ENCODE assay signal across 19 cellular contexts in the genomic region with DNA sequence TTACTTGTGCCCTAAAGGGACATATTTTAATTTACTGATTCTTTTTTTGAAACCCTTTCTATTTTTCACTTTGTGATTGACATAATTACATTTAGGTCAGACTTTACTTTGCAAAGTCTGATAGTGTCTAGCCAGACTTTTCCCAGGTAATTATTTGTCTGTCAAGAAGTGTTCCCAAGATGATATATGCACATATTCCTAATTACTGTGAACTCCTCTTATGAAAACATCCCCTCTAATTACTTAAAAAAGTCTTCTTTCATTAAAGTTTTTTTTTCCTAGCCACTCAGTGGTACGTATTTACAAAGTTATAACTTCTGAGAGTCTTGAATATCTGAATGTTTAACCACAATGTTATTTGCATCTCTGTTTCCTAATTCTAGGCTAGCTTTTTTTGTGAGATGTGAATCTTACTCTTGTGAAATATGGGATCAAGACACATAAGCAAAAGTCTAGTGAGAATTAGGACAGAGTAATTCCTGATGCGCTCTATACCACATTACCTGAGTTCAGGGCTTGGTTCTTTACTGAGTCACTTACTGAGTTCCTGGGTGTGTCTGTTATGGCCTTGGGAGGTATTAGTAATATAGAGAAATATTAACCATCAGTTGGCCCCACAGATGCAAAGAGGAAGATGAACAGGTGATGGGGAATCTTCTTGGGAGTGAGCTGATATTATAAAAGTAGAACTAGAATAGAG. TPM values are rescaled to one million over a fixed set of nuclear protein-coding genes. Genes with fewer than 3 reads are reported as not detected.
"Had no signal": no experiment of that assay in that cellular context is flagged by ENCODE, and none has a peak within 500 bp of the region (broad histone marks: within the 10 kb centered on the region; RNA-seq: fewer than 3 reads in every experiment).

No MANE protein-coding gene starts in this region.

- H3K4me1 ChIP-seq: esophagus muscularis mucosa, heart left ventricle, thyroid gland, vagina had no signal

- H3K4me3 Mint-ChIP-seq: activated B cell treated with CpG ODN at 0.5 μM for 24 hours; activated naive CD4-positive, alpha-beta T cell treated with anti-CD3 and anti-CD28 coated beads, Interleukin-2, amount 50 U/mL, for 24 hours; endodermal cell; T-helper 17 cell had no signal

- H3K4me3 ChIP-seq: esophagus muscularis mucosa, heart left ventricle, ovary, thyroid gland, vagina had no signal

- H3K27me3 ChIP-seq: esophagus muscularis mucosa, heart left ventricle, ovary, thyroid gland, vagina had no signal

- H3K9me3 Mint-ChIP-seq: activated B cell treated with CpG ODN at 0.5 μM for 24 hours, endodermal cell had no signal

- H3K36me3 Mint-ChIP-seq: activated naive CD4-positive, alpha-beta T cell treated with anti-CD3 and anti-CD28 coated beads, Interleukin-2, amount 50 U/mL, for 24 hours had no signal

- DNase-seq: activated B cell treated with CpG ODN at 0.5 μM for 24 hours; activated CD4-positive, alpha-beta T cell treated with anti-CD3 and anti-CD28 coated beads, Interleukin-2, amount 50 U/mL, for 1 hour; activated T-cell treated with anti-CD3 and anti-CD28 coated beads, Interleukin-2, amount 50 U/mL, for 1 hour; amniotic stem cell; endodermal cell; foreskin melanocyte; heart left ventricle; kidney; ovary; retina; stimulated activated CD4-positive, alpha-beta T cell treated with anti-CD3 and anti-CD28 coated beads, Interleukin-4, amount 100 ng/mL, for 4 hours; T-helper 17 cell; thyroid gland had no signal

- H3K9me3 ChIP-seq: esophagus muscularis mucosa, heart left ventricle, ovary, thyroid gland, vagina had no signal

- H3K27ac ChIP-seq: esophagus muscularis mucosa, heart left ventricle, ovary, thyroid gland, vagina had no signal

- H3K4me1 Mint-ChIP-seq: activated B cell treated with CpG ODN at 0.5 μM for 24 hours; activated naive CD4-positive, alpha-beta T cell treated with anti-CD3 and anti-CD28 coated beads, Interleukin-2, amount 50 U/mL, for 24 hours; T-helper 17 cell had no signal

- ATAC-seq: heart left ventricle, T-helper 17 cell had no signal

- H3K27ac Mint-ChIP-seq: activated B cell treated with CpG ODN at 0.5 μM for 24 hours; activated naive CD4-positive, alpha-beta T cell treated with anti-CD3 and anti-CD28 coated beads, Interleukin-2, amount 50 U/mL, for 24 hours; endodermal cell; T-helper 17 cell had no signal

- H3K36me3 ChIP-seq: esophagus muscularis mucosa, heart left ventricle, ovary, thyroid gland, vagina had no signal

RNA-seq across cellular contexts. Expression of a gene that starts 27.9 kb away (rescaled TPM):
- total RNA-seq: activated B cell treated with CpG ODN at 0.5 μM for 24 hours, chondrocyte, dermis microvascular lymphatic vessel endothelial cell, T-helper 17 cell had no signal
- polyA plus RNA-seq: neural cell, ovary had no signal
